In the genomic region with DNA sequence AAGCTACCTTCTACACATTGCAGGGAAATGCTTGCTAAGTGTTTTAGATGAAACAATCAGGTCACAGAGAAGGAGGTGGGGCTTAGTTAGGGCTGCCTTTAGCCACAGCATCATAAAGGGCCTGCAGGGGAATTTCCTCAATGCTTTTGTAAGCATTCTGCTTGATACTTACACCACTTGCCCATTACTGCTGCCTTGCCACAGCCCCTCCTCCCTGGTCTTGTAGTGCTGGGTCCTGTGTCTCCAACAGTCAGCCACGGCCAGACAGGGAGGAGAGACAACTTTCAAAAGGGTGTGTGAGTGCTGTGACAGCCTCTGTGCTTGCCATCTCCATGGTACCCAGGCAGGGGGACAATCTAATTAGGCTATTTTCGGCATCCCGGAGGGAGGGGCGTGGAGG, we compare ENCODE assay signal across 18 cellular contexts.
"Had no signal": no experiment of that assay in that cellular context is flagged by ENCODE, and none has a peak within 500 bp of the region (broad histone marks: within the 10 kb centered on the region; RNA-seq: fewer than 3 reads in every experiment).

No MANE protein-coding gene starts in this region.

- H3K27me3 ChIP-seq: ascending aorta, breast epithelium, tibial nerve, vagina had no signal

- H3K9me3 Mint-ChIP-seq: activated CD4-positive, alpha-beta memory T cell treated with anti-CD3 and anti-CD28 coated beads for 36 hours had no signal

- H3K27me3 Mint-ChIP-seq: activated CD4-positive, alpha-beta memory T cell treated with anti-CD3 and anti-CD28 coated beads for 36 hours; activated CD8-positive, alpha-beta memory T cell treated with anti-CD3 and anti-CD28 coated beads, Interleukin-2, amount 10 ng/mL, durations not matched to agents 7 days and 5 days; activated naive CD4-positive, alpha-beta T cell treated with anti-CD3 and anti-CD28 coated beads, Interleukin-2, amount 10 ng/mL, durations not matched to agents 7 days and 5 days; dendritic cell treated with granulocyte-macrophage colony-stimulating factor and Interleukin-4, amounts not matched to agents 40 ng/mL and 50 ng/mL, for 4 days had no signal

- ATAC-seq: activated CD4-positive, alpha-beta T cell treated with anti-CD3 and anti-CD28 coated beads for 36 hours; activated CD8-positive, alpha-beta memory T cell treated with anti-CD3 and anti-CD28 coated beads, Interleukin-2, amount 10 ng/mL, durations not matched to agents 7 days and 5 days; heart left ventricle; left lobe of liver; stimulated activated effector memory CD8-positive, alpha-beta T cell treated with anti-CD3 and anti-CD28 coated beads, Interleukin-12 subunit alpha, Interleukin-12 subunit beta, amount 100 ng/mL, for 72 hours had no signal

- H3K27ac Mint-ChIP-seq: activated CD4-positive, alpha-beta memory T cell treated with anti-CD3 and anti-CD28 coated beads for 36 hours; activated CD4-positive, alpha-beta T cell treated with anti-CD3 and anti-CD28 coated beads for 36 hours; activated CD8-positive, alpha-beta memory T cell treated with anti-CD3 and anti-CD28 coated beads, Interleukin-2, amount 10 ng/mL, durations not matched to agents 7 days and 5 days; activated naive CD4-positive, alpha-beta T cell treated with anti-CD3 and anti-CD28 coated beads, Interleukin-2, amount 10 ng/mL, durations not matched to agents 7 days and 5 days; activated T-helper 2 cell treated with anti-CD3 and anti-CD28 coated beads, Interferon-gamma antibody, Interleukin-2, Interleukin-4, amounts not matched to agents 10 μg/mL and 5 μg/mL and 100 μg/mL, durations not matched to agents 14 hours and 24 hours and 36 hours; dendritic cell treated with granulocyte-macrophage colony-stimulating factor and Interleukin-4, amounts not matched to agents 40 ng/mL and 50 ng/mL, for 4 days; naive B cell; stimulated activated effector memory CD8-positive, alpha-beta T cell treated with anti-CD3 and anti-CD28 coated beads, Interleukin-12 subunit alpha, Interleukin-12 subunit beta, amount 100 ng/mL, for 72 hours had no signal

- H3K36me3 Mint-ChIP-seq: activated CD4-positive, alpha-beta memory T cell treated with anti-CD3 and anti-CD28 coated beads for 36 hours; activated CD8-positive, alpha-beta memory T cell treated with anti-CD3 and anti-CD28 coated beads, Interleukin-2, amount 10 ng/mL, durations not matched to agents 7 days and 5 days; activated naive CD4-positive, alpha-beta T cell treated with anti-CD3 and anti-CD28 coated beads, Interleukin-2, amount 10 ng/mL, durations not matched to agents 7 days and 5 days; naive B cell; stimulated activated effector memory CD8-positive, alpha-beta T cell treated with anti-CD3 and anti-CD28 coated beads, Interleukin-12 subunit alpha, Interleukin-12 subunit beta, amount 100 ng/mL, for 72 hours had no signal

- H3K4me1 Mint-ChIP-seq: activated CD4-positive, alpha-beta T cell treated with anti-CD3 and anti-CD28 coated beads for 36 hours; activated CD8-positive, alpha-beta memory T cell treated with anti-CD3 and anti-CD28 coated beads, Interleukin-2, amount 10 ng/mL, durations not matched to agents 7 days and 5 days; activated naive CD4-positive, alpha-beta T cell treated with anti-CD3 and anti-CD28 coated beads, Interleukin-2, amount 10 ng/mL, durations not matched to agents 7 days and 5 days; naive B cell; stimulated activated effector memory CD8-positive, alpha-beta T cell treated with anti-CD3 and anti-CD28 coated beads, Interleukin-12 subunit alpha, Interleukin-12 subunit beta, amount 100 ng/mL, for 72 hours had no signal

- H3K4me3 ChIP-seq: ascending aorta, breast epithelium, heart left ventricle, tibial nerve, vagina had no signal

- H3K36me3 ChIP-seq: ascending aorta, breast epithelium, heart left ventricle, tibial nerve, vagina, WERI-Rb-1 had no signal

- H3K4me3 Mint-ChIP-seq: activated CD4-positive, alpha-beta memory T cell treated with anti-CD3 and anti-CD28 coated beads for 36 hours; activated CD4-positive, alpha-beta T cell treated with anti-CD3 and anti-CD28 coated beads for 36 hours; activated CD8-positive, alpha-beta memory T cell treated with anti-CD3 and anti-CD28 coated beads, Interleukin-2, amount 10 ng/mL, durations not matched to agents 7 days and 5 days; activated naive CD4-positive, alpha-beta T cell treated with anti-CD3 and anti-CD28 coated beads, Interleukin-2, amount 10 ng/mL, durations not matched to agents 7 days and 5 days; dendritic cell treated with granulocyte-macrophage colony-stimulating factor and Interleukin-4, amounts not matched to agents 40 ng/mL and 50 ng/mL, for 4 days; naive B cell; stimulated activated effector memory CD8-positive, alpha-beta T cell treated with anti-CD3 and anti-CD28 coated beads, Interleukin-12 subunit alpha, Interleukin-12 subunit beta, amount 100 ng/mL, for 72 hours had no signal

- DNase-seq: activated CD4-positive, alpha-beta memory T cell treated with anti-CD3 and anti-CD28 coated beads for 36 hours; activated CD4-positive, alpha-beta T cell treated with anti-CD3 and anti-CD28 coated beads for 36 hours; activated CD8-positive, alpha-beta memory T cell treated with anti-CD3 and anti-CD28 coated beads, Interleukin-2, amount 10 ng/mL, durations not matched to agents 7 days and 5 days; activated naive CD4-positive, alpha-beta T cell treated with anti-CD3 and anti-CD28 coated beads, Interleukin-2, amount 10 ng/mL, durations not matched to agents 7 days and 5 days; activated T-cell treated with anti-CD3 and anti-CD28 coated beads, Interleukin-2, amount 50 U/mL, for 1 hour; effector memory CD4-positive, alpha-beta T cell; foreskin melanocyte; heart left ventricle; naive B cell; WERI-Rb-1 had no signal
